Comparison of ENCODE assay signal across 36 cellular contexts in the genomic region with DNA sequence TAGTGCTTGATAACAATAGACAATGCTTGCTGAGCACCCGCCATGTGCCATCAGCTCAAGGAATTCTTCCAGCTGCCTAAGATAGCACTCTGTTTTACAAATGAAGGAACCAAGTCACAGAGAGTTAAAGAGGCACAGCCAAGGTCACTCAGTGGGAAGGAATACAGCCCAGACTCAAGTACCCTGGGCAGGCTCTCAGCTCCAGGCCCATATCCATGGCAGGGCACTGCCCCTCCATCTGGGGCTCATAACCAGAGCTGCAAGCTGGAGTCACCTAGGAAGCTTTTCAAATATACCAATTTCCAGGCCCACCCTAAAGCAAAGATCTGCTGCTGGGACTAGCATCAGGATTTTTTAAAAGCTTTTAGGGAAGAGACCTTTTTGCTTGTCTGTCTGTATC. TPM values are rescaled to one million over a fixed set of nuclear protein-coding genes. Genes with fewer than 3 reads are reported as not detected.
"Had no signal": no experiment of that assay in that cellular context is flagged by ENCODE, and none has a peak within 500 bp of the region (broad histone marks: within the 10 kb centered on the region; RNA-seq: fewer than 3 reads in every experiment).

No MANE protein-coding gene starts in this region.

- H3K27me3 Mint-ChIP-seq: activated naive CD8-positive, alpha-beta T cell treated with anti-CD3 and anti-CD28 coated beads for 36 hours; stimulated activated naive CD8-positive, alpha-beta T cell treated with anti-CD3 and anti-CD28 coated beads, Interleukin-15, Interleukin-2, amounts not matched to agents 100 ng/mL and 50 ng/mL, for 24 hours had no signal

- H3K4me3 Mint-ChIP-seq: activated naive CD4-positive, alpha-beta T cell treated with anti-CD3 and anti-CD28 coated beads for 36 hours; activated naive CD8-positive, alpha-beta T cell treated with anti-CD3 and anti-CD28 coated beads for 36 hours; activated T-cell treated with anti-CD3 and anti-CD28 coated beads, Interleukin-2, amount 50 U/mL, for 72 hours; immature natural killer cell; naive thymus-derived CD8-positive, alpha-beta T cell; neural crest cell; stimulated activated naive CD8-positive, alpha-beta T cell treated with anti-CD3 and anti-CD28 coated beads, Interleukin-15, Interleukin-2, amounts not matched to agents 100 ng/mL and 50 ng/mL, for 24 hours had no signal

- ATAC-seq: activated T-cell treated with anti-CD3 and anti-CD28 coated beads, Interleukin-2, amount 50 U/mL, for 72 hours; body of pancreas; foreskin keratinocyte; lower lobe of right lung; naive thymus-derived CD8-positive, alpha-beta T cell; right lobe of liver had no signal

- H3K4me1 Mint-ChIP-seq: activated naive CD8-positive, alpha-beta T cell treated with anti-CD3 and anti-CD28 coated beads for 36 hours; immature natural killer cell; naive thymus-derived CD8-positive, alpha-beta T cell had no signal

- H3K4me3 ChIP-seq: adrenal gland, body of pancreas, colonic mucosa, heart left ventricle, lower lobe of right lung, right lobe of liver, skin epidermis, thoracic aorta, uterus had no signal

- H3K9me3 ChIP-seq: adrenal gland, body of pancreas, colonic mucosa, heart left ventricle, lower lobe of right lung, right lobe of liver, thoracic aorta, uterus had no signal

- H3K9me3 Mint-ChIP-seq: activated naive CD4-positive, alpha-beta T cell treated with anti-CD3 and anti-CD28 coated beads for 36 hours; activated naive CD8-positive, alpha-beta T cell treated with anti-CD3 and anti-CD28 coated beads for 36 hours; activated T-cell treated with anti-CD3 and anti-CD28 coated beads, Interleukin-2, amount 50 U/mL, for 72 hours; immature natural killer cell; naive thymus-derived CD8-positive, alpha-beta T cell; neural crest cell; stimulated activated naive CD8-positive, alpha-beta T cell treated with anti-CD3 and anti-CD28 coated beads, Interleukin-15, Interleukin-2, amounts not matched to agents 100 ng/mL and 50 ng/mL, for 24 hours had no signal

- H3K36me3 ChIP-seq: adrenal gland, colonic mucosa, heart left ventricle, lower lobe of right lung, right lobe of liver, thoracic aorta, uterus had no signal

- H3K27ac Mint-ChIP-seq: activated naive CD4-positive, alpha-beta T cell treated with anti-CD3 and anti-CD28 coated beads for 36 hours; activated naive CD8-positive, alpha-beta T cell treated with anti-CD3 and anti-CD28 coated beads for 36 hours; activated T-cell treated with anti-CD3 and anti-CD28 coated beads, Interleukin-2, amount 50 U/mL, for 72 hours; immature natural killer cell; stimulated activated naive CD8-positive, alpha-beta T cell treated with anti-CD3 and anti-CD28 coated beads, Interleukin-15, Interleukin-2, amounts not matched to agents 100 ng/mL and 50 ng/mL, for 24 hours had no signal

- DNase-seq: activated CD4-positive, alpha-beta T cell treated with anti-CD3 and anti-CD28 coated beads for 4 hours; activated CD4-positive, alpha-beta T cell treated with anti-CD3 and anti-CD28 coated beads, Interleukin-2, amount 50 U/mL, for 4 hours; activated CD4-positive, CD25-positive, alpha-beta regulatory T cell; activated naive CD4-positive, alpha-beta T cell treated with anti-CD3 and anti-CD28 coated beads for 36 hours; activated naive CD8-positive, alpha-beta T cell treated with anti-CD3 and anti-CD28 coated beads for 36 hours; activated T-cell treated with anti-CD3 and anti-CD28 coated beads for 4 hours; activated T-cell treated with anti-CD3 and anti-CD28 coated beads, Interleukin-2, amount 50 U/mL, for 72 hours; aorta; body of pancreas; cerebellar nuclear complex; colonic mucosa; effector memory CD4-positive, alpha-beta T cell; foreskin keratinocyte; hypothalamus; immature natural killer cell; kidney; lower lobe of right lung; mesenchymal stem cell; naive thymus-derived CD8-positive, alpha-beta T cell; occipital lobe; right lobe of liver; stimulated activated CD4-positive, alpha-beta T cell treated with anti-CD3 and anti-CD28 coated beads, Interleukin-12 subunit alpha, Interleukin-12 subunit beta, amount 100 ng/mL, for 4 hours; stimulated activated CD4-positive, alpha-beta T cell treated with anti-CD3 and anti-CD28 coated beads, Interleukin-4, amount 100 ng/mL, for 1 hour; trophoblast cell; uterus had no signal

- H3K36me3 Mint-ChIP-seq: activated naive CD8-positive, alpha-beta T cell treated with anti-CD3 and anti-CD28 coated beads for 36 hours; immature natural killer cell; naive thymus-derived CD8-positive, alpha-beta T cell had no signal

- H3K27me3 ChIP-seq: adrenal gland, body of pancreas, colonic mucosa, foreskin keratinocyte, heart left ventricle, right lobe of liver, uterus had no signal

- H3K27ac ChIP-seq: adrenal gland, body of pancreas, colonic mucosa, foreskin keratinocyte, heart left ventricle, lower lobe of right lung, right lobe of liver, skin epidermis, thoracic aorta, uterus had no signal

- H3K4me1 ChIP-seq: adrenal gland, body of pancreas, colonic mucosa, foreskin keratinocyte, heart left ventricle, lower lobe of right lung, right lobe of liver, uterus had no signal

RNA-seq across cellular contexts. Expression of a gene that starts 1.6 kb away (rescaled TPM):
- total RNA-seq: activated naive CD4-positive, alpha-beta T cell treated with anti-CD3 and anti-CD28 coated beads for 36 hours; activated naive CD8-positive, alpha-beta T cell treated with anti-CD3 and anti-CD28 coated beads for 36 hours; activated T-cell treated with anti-CD3 and anti-CD28 coated beads, Interleukin-2, amount 50 U/mL, for 72 hours; adrenal gland; aorta; body of pancreas; colonic mucosa; dermis microvascular lymphatic vessel endothelial cell; endothelial cell of umbilical vein; foreskin keratinocyte; lower lobe of right lung; neural crest cell; occipital lobe; right lobe of liver; subcutaneous adipose tissue; T-helper 1 cell treated with Interleukin-12 subunit alpha and Interleukin-12 subunit beta and Interleukin-4 antibody, amounts not matched to agents 30 ng/mL and 1 ng/mL, for 36 hours; uterus had no signal
- polyA plus RNA-seq: adrenal gland; aorta; endothelial cell of umbilical vein; esophagus; foreskin keratinocyte; heart left ventricle; naive thymus-derived CD8-positive, alpha-beta T cell had no signal

RNA-seq across cellular contexts. Expression of a gene that starts 17.8 kb away (rescaled TPM):
- total RNA-seq: activated naive CD4-positive, alpha-beta T cell treated with anti-CD3 and anti-CD28 coated beads for 36 hours; activated naive CD8-positive, alpha-beta T cell treated with anti-CD3 and anti-CD28 coated beads for 36 hours; activated T-cell treated with anti-CD3 and anti-CD28 coated beads, Interleukin-2, amount 50 U/mL, for 72 hours; adrenal gland; aorta; body of pancreas; colonic mucosa; dermis microvascular lymphatic vessel endothelial cell; endothelial cell of umbilical vein; foreskin keratinocyte; heart left ventricle; kidney; lower lobe of right lung; naive thymus-derived CD8-positive, alpha-beta T cell; neural crest cell; occipital lobe; right lobe of liver; subcutaneous adipose tissue; T-helper 1 cell treated with Interleukin-12 subunit alpha and Interleukin-12 subunit beta and Interleukin-4 antibody, amounts not matched to agents 30 ng/mL and 1 ng/mL, for 36 hours; thoracic aorta; uterus had no signal
- polyA plus RNA-seq: adrenal gland; aorta; endothelial cell of umbilical vein; foreskin keratinocyte; heart left ventricle; immature natural killer cell; naive thymus-derived CD8-positive, alpha-beta T cell had no signal
